Comparison of ENCODE assay signal across 30 cellular contexts in genomic region chr11:97961431-97961830, GRCh38.
"Had no signal": no experiment of that assay in that cellular context is flagged by ENCODE, and none has a peak within 500 bp of the region (broad histone marks: within the 10 kb centered on the region; RNA-seq: fewer than 3 reads in every experiment).

No MANE protein-coding gene starts in this region.

- FAIRE-seq: endometrium, endothelial cell of umbilical vein, frontal cortex had no signal

- ATAC-seq: activated CD4-positive, alpha-beta T cell treated with anti-CD3 and anti-CD28 coated beads for 36 hours; activated CD8-positive, alpha-beta memory T cell treated with anti-CD3 and anti-CD28 coated beads, Interleukin-2, amount 10 ng/mL, durations not matched to agents 7 days and 5 days; activated CD8-positive, alpha-beta T cell treated with anti-CD3 and anti-CD28 coated beads, Interleukin-2, amount 10 ng/mL, durations not matched to agents 7 days and 5 days; activated naive CD8-positive, alpha-beta T cell treated with anti-CD3 and anti-CD28 coated beads, Interleukin-2, amount 50 U/mL, for 24 hours; body of pancreas had no signal

- H3K27ac ChIP-seq: adrenal gland, body of pancreas, cardiac muscle cell, colonic mucosa, esophagus muscularis mucosa had no signal

- H3K27me3 ChIP-seq: adrenal gland, body of pancreas, cardiac muscle cell, colonic mucosa, esophagus muscularis mucosa had no signal

- H3K36me3 ChIP-seq: adrenal gland, cardiac muscle cell, colonic mucosa, esophagus muscularis mucosa had no signal

- H3K4me1 ChIP-seq: adrenal gland, body of pancreas, colonic mucosa, esophagus muscularis mucosa had no signal

- H3K4me3 ChIP-seq: adrenal gland, body of pancreas, cardiac muscle cell, colonic mucosa, esophagus muscularis mucosa had no signal

- DNase-seq: activated CD4-positive, alpha-beta memory T cell treated with anti-CD3 and anti-CD28 coated beads for 36 hours; activated CD4-positive, alpha-beta T cell treated with anti-CD3 and anti-CD28 coated beads for 36 hours; activated CD4-positive, alpha-beta T cell treated with anti-CD3 and anti-CD28 coated beads, Interleukin-2, amount 10 ng/mL, durations not matched to agents 24 days and 14 days; activated CD4-positive, CD25-positive, alpha-beta regulatory T cell; activated CD4-positive, CD25-positive, alpha-beta regulatory T cell treated with anti-CD3 and anti-CD28 coated beads, Interleukin-2, amount 50 U/mL, for 72 hours; activated CD8-positive, alpha-beta memory T cell treated with anti-CD3 and anti-CD28 coated beads, Interleukin-2, amount 10 ng/mL, durations not matched to agents 7 days and 5 days; activated CD8-positive, alpha-beta memory T cell treated with anti-CD3 and anti-CD28 coated beads, Interleukin-2, amount 50 U/mL, for 4 hours; activated CD8-positive, alpha-beta T cell treated with anti-CD3 and anti-CD28 coated beads, Interleukin-2, amount 10 ng/mL, durations not matched to agents 7 days and 5 days; activated effector memory CD4-positive, alpha-beta T cell treated with anti-CD3 and anti-CD28 coated beads, Interleukin-2, amount 50 U/mL, for 16 hours; activated naive CD4-positive, alpha-beta T cell treated with anti-CD3 and anti-CD28 coated beads for 36 hours; activated naive CD8-positive, alpha-beta T cell treated with anti-CD3 and anti-CD28 coated beads for 36 hours; activated naive CD8-positive, alpha-beta T cell treated with anti-CD3 and anti-CD28 coated beads, Interleukin-2, amount 50 U/mL, for 24 hours; activated T-cell treated with anti-CD3 and anti-CD28 coated beads, Interleukin-2, amount 50 U/mL, for 1 hour; activated T-cell treated with anti-CD3 and anti-CD28 coated beads, Interleukin-2, amount 50 U/mL, for 48 hours; adrenal gland; amygdala; aorta; body of pancreas; central memory CD4-positive, alpha-beta T cell; cerebellar nuclear complex; colonic mucosa; effector CD8-positive, alpha-beta T cell; head of caudate nucleus; hippocampal formation; T-helper 2 cell had no signal

- H3K9me3 ChIP-seq: adrenal gland, body of pancreas, colonic mucosa, esophagus muscularis mucosa had no signal
